1 cellular context compared by ENCODE assay signal in the genomic region with DNA sequence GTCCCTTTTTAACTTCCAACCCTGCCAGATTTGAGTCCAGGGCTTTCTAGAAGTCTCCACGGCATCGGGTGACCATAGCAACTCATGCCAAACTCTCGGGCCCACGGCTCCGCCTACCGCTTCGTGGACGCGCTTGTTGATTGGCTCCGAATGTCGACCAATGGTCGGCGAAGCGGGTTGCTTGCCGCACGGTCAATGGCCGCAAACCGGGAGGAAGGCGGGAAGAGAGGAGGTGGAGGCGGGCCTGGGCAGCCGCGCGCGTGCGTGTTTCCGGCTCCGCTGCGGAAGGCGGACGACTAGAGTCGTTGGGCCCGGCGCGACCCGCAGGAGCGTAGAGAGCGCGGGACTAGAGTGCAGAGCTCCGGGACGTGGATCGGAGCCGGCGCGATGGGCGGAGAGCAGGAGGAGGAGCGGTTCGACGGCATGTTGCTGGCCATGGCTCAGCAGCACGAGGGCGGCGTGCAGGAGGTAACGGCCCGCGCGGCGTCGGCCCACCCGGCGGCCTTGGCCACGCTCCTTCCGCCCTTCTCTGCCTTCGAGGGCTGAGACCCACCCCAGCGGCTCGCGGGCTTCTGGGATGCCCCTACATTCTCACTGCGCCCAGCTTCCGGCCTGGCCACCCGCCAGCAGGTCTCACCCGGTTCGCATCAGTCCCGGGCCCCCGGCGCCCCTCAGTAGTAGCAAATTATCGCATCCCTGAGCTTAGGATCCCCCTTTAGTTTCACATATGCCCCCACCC.
TF ChIP-seq lines count a peak whose summit lies in the region.

A gene (plus strand): TSS at position 282 of the 739 bp plus-strand sequence. CDS start 106 bp downstream, at position 388.

TF ChIP-seq in HepG2, 621 proteins besides CTCF, POLR2A, EP300 and RAD21 (continued from another document):
- TF ChIP-seq, protein P1, sequence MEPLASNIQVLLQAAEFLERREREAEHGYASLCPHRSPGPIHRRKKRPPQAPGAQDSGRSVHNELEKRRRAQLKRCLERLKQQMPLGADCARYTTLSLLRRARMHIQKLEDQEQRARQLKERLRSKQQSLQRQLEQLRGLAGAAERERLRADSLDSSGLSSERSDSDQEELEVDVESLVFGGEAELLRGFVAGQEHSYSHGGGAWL (CRISPR knock-in tag; IDR thresholded peaks at IDR 0.05), result peak; percentile 95
- no peak for TF ChIP-seq LCORL (IDR thresholded peaks at IDR 0.05)
- TF ChIP-seq LCORL (CRISPR knock-in tag; IDR thresholded peaks at IDR 0.05), result 0 out of 2 replicates have a peak, but pooled peaks have one; percentile 16
- TF ChIP-seq ZNF766 (CRISPR knock-in tag; IDR thresholded peaks at IDR 0.05; ENCODE audit: borderline replicate concordance), result no peak
- 0 out of 2 replicates have a peak, but pooled peaks have one; percentile 36 for TF ChIP-seq ZSCAN20 (CRISPR knock-in tag; IDR thresholded peaks at IDR 0.05; ENCODE audit: borderline replicate concordance)
- TF ChIP-seq TBL1XR1 (IDR thresholded peaks at IDR 0.05; ENCODE audit: borderline replicate concordance, low read length, partially characterized antibody), result no peak
- TF ChIP-seq TAF15 (IDR thresholded peaks at IDR 0.05; ENCODE audit: low read depth, low read length, poor library complexity, severe bottlenecking), result peak; percentile 81
- peak; percentile 46; the same call in 1 of the 2 replicates for TF ChIP-seq MAF1 (CRISPR knock-in tag; IDR thresholded peaks at IDR 0.05; ENCODE audit: borderline replicate concordance)
- TF ChIP-seq GFI1 (CRISPR knock-in tag; IDR thresholded peaks at IDR 0.05; ENCODE audit: borderline replicate concordance), result no peak; the same call in 1 of the 2 replicates
- peak; percentile 90 for TF ChIP-seq MYC (CRISPR knock-in tag; IDR thresholded peaks at IDR 0.05; ENCODE audit: borderline replicate concordance)
- no peak for TF ChIP-seq ZBTB8A (CRISPR knock-in tag; IDR thresholded peaks at IDR 0.05; ENCODE audit: borderline replicate concordance, low read depth)
- TF ChIP-seq ZNF230 (CRISPR knock-in tag; IDR thresholded peaks at IDR 0.05), result peak; percentile 81
- no peak for TF ChIP-seq ZNF3 (CRISPR knock-in tag; IDR thresholded peaks at IDR 0.05)
- no peak for TF ChIP-seq SRSF4 (IDR thresholded peaks at IDR 0.05; ENCODE audit: low read depth, low read length, poor library complexity, severe bottlenecking)
- TF ChIP-seq ZNF546 (CRISPR knock-in tag; conservative IDR thresholded peaks at IDR 0.05), result peak; percentile 95
- peak; percentile 97 for TF ChIP-seq GABPB1 (CRISPR knock-in tag; IDR thresholded peaks at IDR 0.05)
- TF ChIP-seq ZNF33B (CRISPR knock-in tag; IDR thresholded peaks at IDR 0.05), result peak; percentile 15; the same call in 1 of the 2 replicates
- no peak for TF ChIP-seq MIER2 (CRISPR knock-in tag; IDR thresholded peaks at IDR 0.05)
- no peak for TF ChIP-seq PPARG (CRISPR knock-in tag; conservative IDR thresholded peaks at IDR 0.05)
- TF ChIP-seq, protein P2, sequence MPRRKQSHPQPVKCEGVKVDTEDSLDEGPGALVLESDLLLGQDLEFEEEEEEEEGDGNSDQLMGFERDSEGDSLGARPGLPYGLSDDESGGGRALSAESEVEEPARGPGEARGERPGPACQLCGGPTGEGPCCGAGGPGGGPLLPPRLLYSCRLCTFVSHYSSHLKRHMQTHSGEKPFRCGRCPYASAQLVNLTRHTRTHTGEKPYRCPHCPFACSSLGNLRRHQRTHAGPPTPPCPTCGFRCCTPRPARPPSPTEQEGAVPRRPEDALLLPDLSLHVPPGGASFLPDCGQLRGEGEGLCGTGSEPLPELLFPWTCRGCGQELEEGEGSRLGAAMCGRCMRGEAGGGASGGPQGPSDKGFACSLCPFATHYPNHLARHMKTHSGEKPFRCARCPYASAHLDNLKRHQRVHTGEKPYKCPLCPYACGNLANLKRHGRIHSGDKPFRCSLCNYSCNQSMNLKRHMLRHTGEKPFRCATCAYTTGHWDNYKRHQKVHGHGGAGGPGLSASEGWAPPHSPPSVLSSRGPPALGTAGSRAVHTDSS (CRISPR knock-in tag; conservative IDR thresholded peaks at IDR 0.05), result no peak
- peak; percentile 69; the same call in 1 of the 2 replicates for TF ChIP-seq ARID2 (CRISPR knock-in tag; IDR thresholded peaks at IDR 0.05; ENCODE audit: borderline replicate concordance)
- TF ChIP-seq MXI1 (IDR thresholded peaks at IDR 0.05; ENCODE audit: borderline replicate concordance, low read depth, low read length), result peak; percentile 73; the same call in 1 of the 3 replicates
- TF ChIP-seq, protein P3, sequence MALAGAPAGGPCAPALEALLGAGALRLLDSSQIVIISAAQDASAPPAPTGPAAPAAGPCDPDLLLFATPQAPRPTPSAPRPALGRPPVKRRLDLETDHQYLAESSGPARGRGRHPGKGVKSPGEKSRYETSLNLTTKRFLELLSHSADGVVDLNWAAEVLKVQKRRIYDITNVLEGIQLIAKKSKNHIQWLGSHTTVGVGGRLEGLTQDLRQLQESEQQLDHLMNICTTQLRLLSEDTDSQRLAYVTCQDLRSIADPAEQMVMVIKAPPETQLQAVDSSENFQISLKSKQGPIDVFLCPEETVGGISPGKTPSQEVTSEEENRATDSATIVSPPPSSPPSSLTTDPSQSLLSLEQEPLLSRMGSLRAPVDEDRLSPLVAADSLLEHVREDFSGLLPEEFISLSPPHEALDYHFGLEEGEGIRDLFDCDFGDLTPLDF (CRISPR knock-in tag; IDR thresholded peaks at IDR 0.05), result peak; percentile 79; the same call in 1 of the 2 replicates
- TF ChIP-seq ZNF839 (CRISPR knock-in tag; IDR thresholded peaks at IDR 0.05; ENCODE audit: borderline replicate concordance), result no peak
- TF ChIP-seq KDM5A (IDR thresholded peaks at IDR 0.05; ENCODE audit: borderline replicate concordance, low read length), result peak; percentile 56; the same call in 1 of the 2 replicates
- TF ChIP-seq, protein P4, sequence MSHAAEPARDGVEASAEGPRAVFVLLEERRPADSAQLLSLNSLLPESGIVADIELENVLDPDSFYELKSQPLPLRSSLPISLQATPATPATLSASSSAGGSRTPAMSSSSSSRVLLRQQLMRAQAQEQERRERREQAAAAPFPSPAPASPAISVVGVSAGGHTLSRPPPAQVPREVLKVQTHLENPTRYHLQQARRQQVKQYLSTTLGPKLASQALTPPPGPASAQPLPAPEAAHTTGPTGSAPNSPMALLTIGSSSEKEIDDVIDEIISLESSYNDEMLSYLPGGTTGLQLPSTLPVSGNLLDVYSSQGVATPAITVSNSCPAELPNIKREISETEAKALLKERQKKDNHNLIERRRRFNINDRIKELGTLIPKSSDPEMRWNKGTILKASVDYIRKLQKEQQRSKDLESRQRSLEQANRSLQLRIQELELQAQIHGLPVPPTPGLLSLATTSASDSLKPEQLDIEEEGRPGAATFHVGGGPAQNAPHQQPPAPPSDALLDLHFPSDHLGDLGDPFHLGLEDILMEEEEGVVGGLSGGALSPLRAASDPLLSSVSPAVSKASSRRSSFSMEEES (CRISPR knock-in tag; IDR thresholded peaks at IDR 0.05), result peak; percentile 13; the same call in 1 of the 2 replicates
- TF ChIP-seq, protein P5, sequence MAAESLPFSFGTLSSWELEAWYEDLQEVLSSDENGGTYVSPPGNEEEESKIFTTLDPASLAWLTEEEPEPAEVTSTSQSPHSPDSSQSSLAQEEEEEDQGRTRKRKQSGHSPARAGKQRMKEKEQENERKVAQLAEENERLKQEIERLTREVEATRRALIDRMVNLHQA (CRISPR knock-in tag; IDR thresholded peaks at IDR 0.05), result no peak
- TF ChIP-seq ELF4 (CRISPR knock-in tag; IDR thresholded peaks at IDR 0.05; ENCODE audit: borderline replicate concordance), result no peak
- peak; percentile 39; the same call in 1 of the 2 replicates for TF ChIP-seq ZIK1 (CRISPR knock-in tag; IDR thresholded peaks at IDR 0.05; ENCODE audit: borderline replicate concordance, low read depth)
- TF ChIP-seq, protein P6, sequence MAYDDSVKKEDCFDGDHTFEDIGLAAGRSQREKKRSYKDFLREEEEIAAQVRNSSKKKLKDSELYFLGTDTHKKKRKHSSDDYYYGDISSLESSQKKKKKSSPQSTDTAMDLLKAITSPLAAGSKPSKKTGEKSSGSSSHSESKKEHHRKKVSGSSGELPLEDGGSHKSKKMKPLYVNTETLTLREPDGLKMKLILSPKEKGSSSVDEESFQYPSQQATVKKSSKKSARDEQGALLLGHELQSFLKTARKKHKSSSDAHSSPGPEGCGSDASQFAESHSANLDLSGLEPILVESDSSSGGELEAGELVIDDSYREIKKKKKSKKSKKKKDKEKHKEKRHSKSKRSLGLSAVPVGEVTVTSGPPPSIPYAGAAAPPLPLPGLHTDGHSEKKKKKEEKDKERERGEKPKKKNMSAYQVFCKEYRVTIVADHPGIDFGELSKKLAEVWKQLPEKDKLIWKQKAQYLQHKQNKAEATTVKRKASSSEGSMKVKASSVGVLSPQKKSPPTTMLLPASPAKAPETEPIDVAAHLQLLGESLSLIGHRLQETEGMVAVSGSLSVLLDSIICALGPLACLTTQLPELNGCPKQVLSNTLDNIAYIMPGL (CRISPR knock-in tag; IDR thresholded peaks at IDR 0.05; ENCODE audit: borderline replicate concordance in 1 of 2, low read depth in 1 of 2), result peak in 1 of 2 experiments; percentile 68; a peak in 3 of 4 replicates
- TF ChIP-seq EEA1 (CRISPR knock-in tag; IDR thresholded peaks at IDR 0.05; ENCODE audit: borderline replicate concordance), result no peak; the same call in 1 of the 2 replicates
- TF ChIP-seq NFE2L1 (CRISPR knock-in tag; IDR thresholded peaks at IDR 0.05; ENCODE audit: borderline replicate concordance), result no peak
- peak; percentile 72 for TF ChIP-seq POLR2AphosphoS5 (IDR thresholded peaks at IDR 0.05; ENCODE audit: low read depth, low read length)
- TF ChIP-seq SP4 (CRISPR knock-in tag; IDR thresholded peaks at IDR 0.05), result peak; percentile 77; the same call in 1 of the 2 replicates
- no peak; the same call in 1 of the 2 replicates for TF ChIP-seq ZFP1 (CRISPR knock-in tag; IDR thresholded peaks at IDR 0.05)
